In genomic region chr6:7144810-7145209, GRCh38 we compare ENCODE assay signal across 13 cellular contexts. TPM values are rescaled to one million over a fixed set of nuclear protein-coding genes. Genes with fewer than 3 reads are reported as not detected.
A peak's percentile ranks its signal among the peaks of the same experiment; 100 is the strongest.
DNase-seq lines count a peak whose midpoint lies in the region; ATAC-seq, FAIRE-seq and TF ChIP-seq lines count a peak whose summit lies in the region.
"Had no signal": no experiment of that assay in that cellular context is flagged by ENCODE, and none has a peak within 500 bp of the region (broad histone marks: within the 10 kb centered on the region; RNA-seq: fewer than 3 reads in every experiment).

No MANE protein-coding gene starts in this region.

- H3K4me3 Mint-ChIP-seq in HFFc6 (no peak overlapping the region), WTC11 (peak overlapping the region; percentile 59; the same call in 1 of the 2 replicates)
- no peak overlapping the region for H3K4me3 Mint-ChIP-seq in stimulated activated memory B cell treated with anti-CD40 and anti-IgM and Interleukin-4, amounts not matched to agents 10 μg/mL and 1 μg/mL and 100 μg/mL, for 72 hours
- no peak overlapping the region for H3K4me3 Mint-ChIP-seq in activated CD8-positive, alpha-beta T cell treated with anti-CD3 and anti-CD28 coated beads, Interleukin-2, amount 10 ng/mL, durations not matched to agents 7 days and 5 days

- DNase-seq in HFFc6 (no peak), WTC11 (ENCODE audit: low spot score) (no peak), kidney (no peak), OCI-LY7 (ENCODE audit: low spot score) (no peak), D341Med (ENCODE audit: low spot score) (no peak)
- DNase-seq in activated CD8-positive, alpha-beta T cell treated with anti-CD3 and anti-CD28 coated beads, Interleukin-2, amount 10 ng/mL, durations not matched to agents 7 days and 5 days = no peak
- DNase-seq in effector CD8-positive, alpha-beta T cell (lab: John Stamatoyannopoulos, UW) = no peak
- DNase-seq: activated CD4-positive, alpha-beta T cell treated with anti-CD3 and anti-CD28 coated beads for 48 hours; GDM1; nucleus accumbens; RPMI8226 had no signal

- intact Hi-C loops in kidney (cut with DNase I) = no loop called here
- intact Hi-C loops in OCI-LY7 (cut with micrococcal nuclease; ENCODE audit: unreplicated experiment) = no loop called here

- peaks cover 36 to 56% of the 10 kb centered on the region in 2 donors for H3K4me1 ChIP-seq in kidney (ENCODE audit: control insufficient read depth in 1 of 2, insufficient read depth in 1 of 2, low read depth in 1 of 2, low read length in 2 of 2)
- peaks cover 26% of the 10 kb centered on the region for H3K4me1 ChIP-seq in OCI-LY7 (ENCODE audit: insufficient read depth, low read length, poor library complexity, severe bottlenecking)

- peaks cover 16% of the 10 kb centered on the region for H4K20me1 ChIP-seq in OCI-LY7 (ENCODE audit: insufficient read depth, low read length)

- H3K4me1 Mint-ChIP-seq in HFFc6 (ENCODE audit: low read depth) (peaks cover 83% of the 10 kb centered on the region), WTC11 (peaks cover 74% of the 10 kb centered on the region)
- peaks cover 73% of the 10 kb centered on the region for H3K4me1 Mint-ChIP-seq in stimulated activated memory B cell treated with anti-CD40 and anti-IgM and Interleukin-4, amounts not matched to agents 10 μg/mL and 1 μg/mL and 100 μg/mL, for 72 hours
- H3K4me1 Mint-ChIP-seq in activated CD8-positive, alpha-beta T cell treated with anti-CD3 and anti-CD28 coated beads, Interleukin-2, amount 10 ng/mL, durations not matched to agents 7 days and 5 days (ENCODE audit: low read depth) = peaks cover 54% of the 10 kb centered on the region

- H3K36me3 ChIP-seq in kidney (ENCODE audit: control insufficient read depth in 1 of 2, insufficient read depth in 2 of 2, low read length in 2 of 2) = no peaks in the 10 kb centered on the region
- no peaks in the 10 kb centered on the region for H3K36me3 ChIP-seq in OCI-LY7 (ENCODE audit: insufficient read depth, low read length)

- H3K27me3 Mint-ChIP-seq in HFFc6 (ENCODE audit: insufficient read depth) (peaks cover 2% of the 10 kb centered on the region), WTC11 (ENCODE audit: low read depth) (no peaks in the 10 kb centered on the region)
- no peaks in the 10 kb centered on the region for H3K27me3 Mint-ChIP-seq in stimulated activated memory B cell treated with anti-CD40 and anti-IgM and Interleukin-4, amounts not matched to agents 10 μg/mL and 1 μg/mL and 100 μg/mL, for 72 hours
- H3K27me3 Mint-ChIP-seq in activated CD8-positive, alpha-beta T cell treated with anti-CD3 and anti-CD28 coated beads, Interleukin-2, amount 10 ng/mL, durations not matched to agents 7 days and 5 days (ENCODE audit: low read depth) = no peaks in the 10 kb centered on the region

- H3K27ac ChIP-seq in kidney (ENCODE audit: low read depth in 2 of 2, low read length in 2 of 2) (peak overlapping the region; percentile 38 to 81), OCI-LY7 (ENCODE audit: low read depth, low read length, poor library complexity, severe bottlenecking) (no peak overlapping the region)

- H3K9me3 ChIP-seq in kidney (ENCODE audit: control insufficient read depth in 1 of 2, low read length in 2 of 2) (no peaks in the 10 kb centered on the region), OCI-LY7 (ENCODE audit: low read length) (no peaks in the 10 kb centered on the region)

- H3K79me2 ChIP-seq in OCI-LY7 (ENCODE audit: insufficient read depth, low read depth, low read length) = no peaks in the 10 kb centered on the region

- H3K27ac Mint-ChIP-seq in HFFc6 (peak overlapping the region; percentile 32), WTC11 (peak overlapping the region; percentile 98)
- peak overlapping the region; percentile 82 for H3K27ac Mint-ChIP-seq in stimulated activated memory B cell treated with anti-CD40 and anti-IgM and Interleukin-4, amounts not matched to agents 10 μg/mL and 1 μg/mL and 100 μg/mL, for 72 hours
- no peak overlapping the region for H3K27ac Mint-ChIP-seq in activated CD8-positive, alpha-beta T cell treated with anti-CD3 and anti-CD28 coated beads, Interleukin-2, amount 10 ng/mL, durations not matched to agents 7 days and 5 days

- no peak for FAIRE-seq in kidney (lab: Jason Lieb, UNC)
- FAIRE-seq: bronchial epithelial cell had no signal

- H3K9ac ChIP-seq in kidney (ENCODE audit: low read length in 2 of 2) = no peak overlapping the region

- H3K9me2 ChIP-seq in OCI-LY7 (ENCODE audit: insufficient read depth, low read length) = no peaks in the 10 kb centered on the region

- H3K4me2 ChIP-seq in OCI-LY7 (ENCODE audit: low read length) = no peak overlapping the region

- H3K9me3 Mint-ChIP-seq in HFFc6 (no peaks in the 10 kb centered on the region), WTC11 (no peaks in the 10 kb centered on the region)
- H3K9me3 Mint-ChIP-seq in stimulated activated memory B cell treated with anti-CD40 and anti-IgM and Interleukin-4, amounts not matched to agents 10 μg/mL and 1 μg/mL and 100 μg/mL, for 72 hours = no peaks in the 10 kb centered on the region
- H3K9me3 Mint-ChIP-seq in activated CD8-positive, alpha-beta T cell treated with anti-CD3 and anti-CD28 coated beads, Interleukin-2, amount 10 ng/mL, durations not matched to agents 7 days and 5 days (ENCODE audit: insufficient read depth) = no peaks in the 10 kb centered on the region

- no peak overlapping the region for H2AFZ ChIP-seq in OCI-LY7 (ENCODE audit: low read length)

- POLR2A ChIA-PET in WTC11 (lab: Charles Lee) (interaction anchor here (1.6 kb wide), 1 partner anchor 9 kb away, joined by 4 read pairs; no protein-coding TSS in a partner anchor), OCI-LY7 (lab: Charles Lee) (interaction anchor here (0.6 kb wide), 1 partner anchor 1917 kb away, joined by 3 read pairs; no protein-coding TSS in a partner anchor)
- POLR2A ChIA-PET in activated CD8-positive, alpha-beta T cell treated with anti-CD3 and anti-CD28 coated beads, Interleukin-2, amount 10 ng/mL, durations not matched to agents 7 days and 5 days (lab: Charles Lee) = interaction anchor here (0.6 to 1.1 kb wide), 2 partner anchors 30 to 37 kb away, joined by 3 read pairs; partner anchors contain the start of gene RREB1

- H3K36me3 Mint-ChIP-seq in HFFc6 (ENCODE audit: low read depth) = no peaks in the 10 kb centered on the region
- no peaks in the 10 kb centered on the region for H3K36me3 Mint-ChIP-seq in WTC11
- H3K36me3 Mint-ChIP-seq in stimulated activated memory B cell treated with anti-CD40 and anti-IgM and Interleukin-4, amounts not matched to agents 10 μg/mL and 1 μg/mL and 100 μg/mL, for 72 hours = no peaks in the 10 kb centered on the region
- H3K36me3 Mint-ChIP-seq in activated CD8-positive, alpha-beta T cell treated with anti-CD3 and anti-CD28 coated beads, Interleukin-2, amount 10 ng/mL, durations not matched to agents 7 days and 5 days (ENCODE audit: low read depth) = peaks cover 2% of the 10 kb centered on the region

- BruUV-seq in OCI-LY7 (replicated peaks; lab: Mats Ljungman, UMichigan) = no TSS peak

- TF ChIP-seq CTCF in HFFc6 (IDR thresholded peaks at IDR 0.05) (no peak), WTC11 (IDR thresholded peaks at IDR 0.05) (no peak), kidney (IDR thresholded peaks at IDR 0.05; ENCODE audit: borderline replicate concordance, extremely low read depth, insufficient read depth) (no peak), OCI-LY7 (conservative IDR thresholded peaks at IDR 0.05; ENCODE audit: low read length) (no peak)

- CTCF ChIA-PET in WTC11 (lab: Charles Lee) (interaction anchor here (0.9 to 3.0 kb wide), 2 partner anchors 94 to 385 kb away, joined by 3 to 10 read pairs; no protein-coding TSS in a partner anchor), OCI-LY7 (lab: Charles Lee; ENCODE audit: unreplicated experiment) (interaction anchor here (1.0 kb wide), 1 partner anchor 11 kb away, joined by 3 read pairs; no protein-coding TSS in a partner anchor)
- CTCF ChIA-PET in activated CD8-positive, alpha-beta T cell treated with anti-CD3 and anti-CD28 coated beads, Interleukin-2, amount 10 ng/mL, durations not matched to agents 7 days and 5 days (lab: Charles Lee) = interaction anchor here (2.2 to 2.8 kb wide), 3 partner anchors 15 to 94 kb away, joined by 8 to 10 read pairs (median 9); no protein-coding TSS in a partner anchor

- no peak for ATAC-seq in WTC11
- ATAC-seq in stimulated activated memory B cell treated with anti-CD40 and anti-IgM and Interleukin-4, amounts not matched to agents 10 μg/mL and 1 μg/mL and 100 μg/mL, for 72 hours = no peak
- ATAC-seq in activated CD8-positive, alpha-beta T cell treated with anti-CD3 and anti-CD28 coated beads, Interleukin-2, amount 10 ng/mL, durations not matched to agents 7 days and 5 days = no peak

- H3K4me3 ChIP-seq in kidney (ENCODE audit: low read length in 2 of 2) (no peak overlapping the region), OCI-LY7 (ENCODE audit: low read depth, low read length, poor library complexity, severe bottlenecking) (no peak overlapping the region)

TF ChIP-seq in WTC11, 78 proteins besides CTCF, POLR2A, EP300 and RAD21:
- TF ChIP-seq, protein P1, sequence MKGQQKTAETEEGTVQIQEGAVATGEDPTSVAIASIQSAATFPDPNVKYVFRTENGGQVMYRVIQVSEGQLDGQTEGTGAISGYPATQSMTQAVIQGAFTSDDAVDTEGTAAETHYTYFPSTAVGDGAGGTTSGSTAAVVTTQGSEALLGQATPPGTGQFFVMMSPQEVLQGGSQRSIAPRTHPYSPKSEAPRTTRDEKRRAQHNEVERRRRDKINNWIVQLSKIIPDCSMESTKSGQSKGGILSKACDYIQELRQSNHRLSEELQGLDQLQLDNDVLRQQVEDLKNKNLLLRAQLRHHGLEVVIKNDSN (CRISPR knock-in tag; IDR thresholded peaks at IDR 0.05) = no peak

RNA-seq across cellular contexts. Expression of gene RREB1, which starts 37.0 kb away (rescaled TPM):
- total RNA-seq in HFFc6 (2021; fragmentation: NEBNext Ultra II Directional; extraction: Animal tissue kit (Norgen Biotek cat#: 25700)) = 10 to 100 TPM; 17.5 to 23.5 (median 20.1) TPM
- 38.5 to 39.4 TPM (median 39.4 TPM) in 3 replicates for total RNA-seq in WTC11 (2021)
- 56.5 TPM for total RNA-seq in kidney
- polyA plus RNA-seq in kidney (ENCODE audit: insufficient read depth, low read depth, low replicate concordance) = 5.9 TPM
- 3.4 and 4.4 TPM in 2 replicates for total RNA-seq in OCI-LY7 (2014; rRNA removed; shearing (Covaris generic))
- total RNA-seq in OCI-LY7 (2022) = 5.5 and 7.1 TPM in 2 replicates
- 10 to 100 TPM; 27.5 to 29.0 TPM for total RNA-seq in activated CD8-positive, alpha-beta T cell treated with anti-CD3 and anti-CD28 coated beads, Interleukin-2, amount 10 ng/mL, durations not matched to agents 7 days and 5 days
